ENCODE assay signal across 8 cellular contexts in the genomic region with DNA sequence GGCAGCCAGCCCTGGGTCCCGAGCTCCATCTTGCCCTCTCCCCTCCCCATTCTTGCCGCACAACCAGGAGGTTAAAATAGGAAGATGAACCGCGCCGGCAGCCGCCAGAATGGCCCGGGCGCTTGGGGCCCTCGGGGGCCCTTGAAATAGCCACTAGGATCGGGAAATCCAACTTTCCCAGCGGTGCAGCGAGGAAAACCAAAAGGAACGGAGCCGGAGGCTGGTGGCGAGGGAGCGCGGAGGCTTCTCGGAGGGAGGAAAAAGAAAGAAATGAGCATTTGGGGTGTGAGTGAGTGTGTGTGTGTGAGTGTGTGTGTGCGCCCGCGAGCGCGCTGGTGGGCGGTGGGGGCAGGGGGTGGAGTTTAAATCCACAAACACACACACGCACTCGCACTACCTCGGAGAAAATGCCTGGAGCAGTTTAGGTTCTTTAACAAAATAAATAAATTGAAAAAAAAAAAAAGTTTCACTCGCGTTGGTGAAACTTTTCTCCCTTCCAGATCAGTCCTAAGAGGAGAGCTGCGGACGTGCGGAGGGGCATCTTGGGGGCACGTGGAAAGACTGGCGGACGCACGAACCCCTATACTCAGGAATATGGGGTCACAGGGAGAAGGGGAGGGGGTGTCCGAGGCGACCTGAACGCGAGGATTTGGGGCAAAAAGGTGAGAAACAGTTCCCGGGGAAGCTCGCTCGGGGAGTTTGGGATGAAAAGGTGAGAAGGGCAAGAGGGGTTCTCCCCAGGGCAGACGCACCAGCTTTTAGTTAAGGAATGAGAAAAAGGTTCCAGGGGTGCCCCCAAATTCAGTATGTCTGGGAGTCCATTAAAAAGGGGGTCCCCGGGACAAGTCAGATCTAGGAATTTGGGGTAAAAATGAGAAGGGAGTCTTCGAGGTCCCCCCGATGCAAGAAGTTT. TPM values are rescaled to one million over a fixed set of nuclear protein-coding genes. Genes with fewer than 3 reads are reported as not detected.
DNase-seq lines count a peak whose midpoint lies in the region; ATAC-seq and TF ChIP-seq lines count a peak whose summit lies in the region.

No MANE protein-coding gene starts in this region.

- no peaks in the 10 kb centered on the region for H3K9me3 ChIP-seq in mammary epithelial cell (replicated peaks; ENCODE audit: insufficient read depth, low read length)

- ATAC-seq in HG03095 (IDR thresholded peaks at IDR 0.05; ENCODE audit: unreplicated experiment) = no peak

- H4K20me1 ChIP-seq in mammary epithelial cell (ENCODE audit: insufficient read depth, low read length) = no peaks in the 10 kb centered on the region

- WGBS in mammary epithelial cell (ENCODE audit: low coverage, missing lambda C conversion rate) = under 1% methylated on average over 37 of the region's 47 CpGs

- H3K4me1 Mint-ChIP-seq in HFFc6 (ENCODE audit: low read depth) = peaks cover 42% of the 10 kb centered on the region

- in situ Hi-C loops in mammary epithelial cell (cut with MboI; ENCODE audit: low sequenced_read_pairs in 2 of 2) = loop anchor here in 1 of 2 donors (5.0 kb wide), 1 partner anchor 52 kb away; no protein-coding TSS in a partner anchor

- H3K27ac ChIP-seq in ACC112 (ENCODE audit: low read depth, low read length) (peak overlapping the region; percentile 66), mammary epithelial cell (ENCODE audit: insufficient read depth, low read depth, low read length) (peak overlapping the region; percentile 97)

- H3K36me3 ChIP-seq in ACC112 (ENCODE audit: insufficient read depth, low read length) (no peaks in the 10 kb centered on the region), mammary epithelial cell (ENCODE audit: insufficient read depth, low read length) (no peaks in the 10 kb centered on the region)

- no peaks in the 10 kb centered on the region for H3K27me3 ChIP-seq in ACC112 (ENCODE audit: insufficient read depth, low read length)
- no peaks in the 10 kb centered on the region for H3K27me3 ChIP-seq in mammary epithelial cell (ENCODE audit: insufficient read depth, low read length)

- peak; percentile 59 for DNase-seq in HFFc6
- peak; percentile 47 for DNase-seq in T-helper 22 cell (ENCODE audit: low read depth)
- DNase-seq in mammary epithelial cell = peak; percentile 59
- DNase-seq in iris pigment epithelial cell (ENCODE audit: low read depth) = peak; percentile 47
- DNase-seq in stimulated activated CD4-positive, alpha-beta T cell treated with anti-CD3 and anti-CD28 coated beads, Interleukin-12 subunit alpha, Interleukin-12 subunit beta, amount 100 ng/mL, for 24 hours (ENCODE audit: low read depth in 2 of 2) = peak; percentile 27 to 32
- no peak for DNase-seq in NCI-H226

- H3K36me3 Mint-ChIP-seq in HFFc6 (ENCODE audit: low read depth) = peaks cover 4% of the 10 kb centered on the region; the same call in 1 of the 2 replicates

- peaks cover 13% of the 10 kb centered on the region for H3K4me1 ChIP-seq in ACC112 (ENCODE audit: control insufficient read depth, insufficient read depth, low read length, unreplicated experiment)
- H3K4me1 ChIP-seq in mammary epithelial cell (ENCODE audit: insufficient read depth, low read length) = peaks cover 7% of the 10 kb centered on the region

- H3K27ac Mint-ChIP-seq in HFFc6 = peak overlapping the region; percentile 96

- H3K9ac ChIP-seq in mammary epithelial cell (ENCODE audit: insufficient read depth, low read length) = peak overlapping the region; percentile 98

- no TSS peak for BruUV-seq in mammary epithelial cell (replicated peaks; lab: Mats Ljungman, UMichigan)

- peak overlapping the region; percentile 94 for H3K4me3 Mint-ChIP-seq in HFFc6

- intact Hi-C loops in mammary epithelial cell (cut with micrococcal nuclease) = loop anchor here (2.0 kb wide), 1 partner anchor 16 kb away; no protein-coding TSS in a partner anchor

- H3K9me3 Mint-ChIP-seq in HFFc6 = no peaks in the 10 kb centered on the region

- H2AFZ ChIP-seq in ACC112 (ENCODE audit: low read length, unreplicated experiment) (peak overlapping the region; percentile 97), mammary epithelial cell (ENCODE audit: low read depth, low read length) (peak overlapping the region; percentile 46)

- peak overlapping the region; percentile 91 for H3K4me3 ChIP-seq in ACC112 (ENCODE audit: low read depth, low read length)
- peak overlapping the region; percentile 69 to 92 (median 75) for H3K4me3 ChIP-seq in mammary epithelial cell (replicated peaks in 1 of 3; ENCODE audit: insufficient read depth in 1 of 3, low read depth in 2 of 3, low read length in 3 of 3)

- H3K27me3 Mint-ChIP-seq in HFFc6 (ENCODE audit: insufficient read depth) = peaks cover 3% of the 10 kb centered on the region

- dilution Hi-C loops in mammary epithelial cell (cut with HindIII; ENCODE audit: low sequenced_read_pairs) = no loop called here

- peak overlapping the region; percentile 82 for H3K4me2 ChIP-seq in mammary epithelial cell (ENCODE audit: insufficient read depth, low read depth, low read length)

- H3K79me2 ChIP-seq in ACC112 (ENCODE audit: control insufficient read depth, insufficient read depth, low read length, unreplicated experiment) (peaks cover 10% of the 10 kb centered on the region), mammary epithelial cell (ENCODE audit: insufficient read depth, low read length) (peaks cover 41% of the 10 kb centered on the region)

- TF ChIP-seq CTCF in HFFc6 (IDR thresholded peaks at IDR 0.05) = no peak
- TF ChIP-seq CTCF in mammary epithelial cell (conservative IDR thresholded peaks at IDR 0.05 in 1 of 2, IDR thresholded peaks at IDR 0.05 in 1 of 2; ENCODE audit: extremely low read depth in 1 of 2, insufficient read depth in 1 of 2, low read depth in 1 of 2, low read length in 2 of 2) = no peak

- CTCF ChIA-PET in mammary epithelial cell (lab: Charles Lee; ENCODE audit: low non-redundant PET) = interaction anchor here (0.7 kb wide), 1 partner anchor 32 kb away, joined by 4 read pairs; no protein-coding TSS in a partner anchor

RNA-seq across cellular contexts. Expression of gene RFX2, which starts 1.3 kb away (rescaled TPM):
- total RNA-seq in HFFc6 (2021; fragmentation: NEBNext Ultra II Directional; extraction: Animal tissue kit (Norgen Biotek cat#: 25700)) = 1 to 10 TPM; 6.3 to 9.5 (median 6.9) TPM
- 10 to 100 TPM in 1 of 2 donors, 1 to 10 TPM in 1; 6.5 to 15.6 TPM for total RNA-seq in mammary epithelial cell
- 8.2 TPM for polyA plus RNA-seq in mammary epithelial cell
- polyA minus RNA-seq in mammary epithelial cell = 48.1 TPM

RNA-seq across cellular contexts. Expression of gene ACSBG2, which starts 26.5 kb away (rescaled TPM):
- not detected for total RNA-seq in HFFc6 (2021; fragmentation: NEBNext Ultra II Directional; extraction: Animal tissue kit (Norgen Biotek cat#: 25700))
- total RNA-seq in mammary epithelial cell = not detected
- polyA plus RNA-seq in mammary epithelial cell = not detected
- polyA minus RNA-seq in mammary epithelial cell = not detected
